ENCODE assay signal across 31 cellular contexts in genomic region chr17:41107941-41108445, GRCh38. TPM values are rescaled to one million over a fixed set of nuclear protein-coding genes. Genes with fewer than 3 reads are reported as not detected.
DNase-seq lines count a peak whose midpoint lies in the region; ATAC-seq and TF ChIP-seq lines count a peak whose summit lies in the region.
"Had no signal": no experiment of that assay in that cellular context is flagged by ENCODE, and none has a peak within 500 bp of the region (broad histone marks: within the 10 kb centered on the region; RNA-seq: fewer than 3 reads in every experiment).

No MANE protein-coding gene starts in this region.

- H3K27ac ChIP-seq in BLaER1 = no peak overlapping the region
- H3K27ac ChIP-seq in psoas muscle = no peak overlapping the region
- H3K27ac ChIP-seq: breast epithelium had no signal

- H3K9me3 Mint-ChIP-seq in activated T-helper 17 cell treated with anti-CD3 and anti-CD28 coated beads, Interleukin-2, amount 50 U/mL, for 72 hours = no peaks in the 10 kb centered on the region
- H3K9me3 Mint-ChIP-seq in MCF 10A (ENCODE audit: unreplicated experiment) = no peaks in the 10 kb centered on the region

- TF ChIP-seq CTCF in MCF 10A (IDR thresholded peaks at IDR 0.05; ENCODE audit: unreplicated experiment) (no peak), psoas muscle (IDR thresholded peaks at IDR 0.05) (no peak)

- DNase-seq in HT1080 (ENCODE audit: low read depth) = peak; percentile 55
- DNase-seq in MCF 10A (ENCODE audit: unreplicated experiment) = no peak
- no peak for DNase-seq in NCI-H748 (lab: John Stamatoyannopoulos, UW; ENCODE audit: unreplicated experiment)
- DNase-seq in DMS 273 treated with DMSO at 0.1 percent for 48 hours (lab: John Stamatoyannopoulos, UW) = no peak
- no peak for DNase-seq in psoas muscle
- DNase-seq: ACHN; activated CD4-positive, alpha-beta T cell treated with anti-CD3 and anti-CD28 coated beads, Interleukin-2, amount 50 U/mL, for 1 hour; activated CD8-positive, alpha-beta memory T cell treated with anti-CD3 and anti-CD28 coated beads, Interleukin-2, amount 50 U/mL, for 48 hours; activated effector memory CD4-positive, alpha-beta T cell treated with Interleukin-2 at 50 U/mL for 16 hours; CD8-positive, alpha-beta memory T cell; cortex of kidney; foreskin melanocyte; hippocampal formation; KG1; NCI-H1092; NCI-H2029; NCI-H226; NCI-H82; occipital lobe; right cardiac atrium had no signal

- intact Hi-C loops in MCF 10A (cut with micrococcal nuclease) (no loop called here), psoas muscle (cut with DNase I) (no loop called here)

- WGBS in psoas muscle, 3 donors = 54 to 68% (median 67%) methylated on average over 1 of the region's 1 CpG

- no peaks in the 10 kb centered on the region for H3K36me3 Mint-ChIP-seq in activated T-helper 17 cell treated with anti-CD3 and anti-CD28 coated beads, Interleukin-2, amount 50 U/mL, for 72 hours (ENCODE audit: low read depth)
- H3K36me3 Mint-ChIP-seq in MCF 10A (ENCODE audit: insufficient read depth, unreplicated experiment) = no peaks in the 10 kb centered on the region

- H3K4me2 ChIP-seq in BLaER1 = peak overlapping the region; percentile 47

- H3K9me3 ChIP-seq in BLaER1 (peaks cover 17% of the 10 kb centered on the region), mononuclear cell (ENCODE audit: low read depth, low read length) (peaks cover 2% of the 10 kb centered on the region), psoas muscle (no peaks in the 10 kb centered on the region)
- H3K9me3 ChIP-seq: breast epithelium had no signal

- H3K27ac Mint-ChIP-seq in activated T-helper 17 cell treated with anti-CD3 and anti-CD28 coated beads, Interleukin-2, amount 50 U/mL, for 72 hours = no peak overlapping the region
- H3K27ac Mint-ChIP-seq in MCF 10A (ENCODE audit: low read depth, unreplicated experiment) = no peak overlapping the region

- peak overlapping the region; percentile 27 for H3K4me3 Mint-ChIP-seq in activated T-helper 17 cell treated with anti-CD3 and anti-CD28 coated beads, Interleukin-2, amount 50 U/mL, for 72 hours
- H3K4me3 Mint-ChIP-seq in MCF 10A (ENCODE audit: unreplicated experiment) = no peak overlapping the region

- H3K4me1 ChIP-seq in BLaER1 (peaks cover 13% of the 10 kb centered on the region), mononuclear cell (ENCODE audit: insufficient read depth, low read length) (peaks cover 8% of the 10 kb centered on the region), psoas muscle (no peaks in the 10 kb centered on the region)
- H3K4me1 ChIP-seq: breast epithelium had no signal

- CTCF ChIA-PET in MCF 10A (lab: Yijun Ruan, JAX) = no interaction called here

- no peak overlapping the region for H3K9ac ChIP-seq in BLaER1

- H3K4me3 ChIP-seq in BLaER1 (no peak overlapping the region), mononuclear cell (ENCODE audit: low read length) (peak overlapping the region; percentile 32), psoas muscle (no peak overlapping the region)
- H3K4me3 ChIP-seq: breast epithelium had no signal

- H3K4me1 Mint-ChIP-seq in activated T-helper 17 cell treated with anti-CD3 and anti-CD28 coated beads, Interleukin-2, amount 50 U/mL, for 72 hours = peaks cover 5% of the 10 kb centered on the region
- no peaks in the 10 kb centered on the region for H3K4me1 Mint-ChIP-seq in MCF 10A (ENCODE audit: insufficient read depth, unreplicated experiment)

- H3K27me3 ChIP-seq in BLaER1 (no peaks in the 10 kb centered on the region), mononuclear cell (ENCODE audit: insufficient read depth, low read length) (no peaks in the 10 kb centered on the region), psoas muscle (ENCODE audit: insufficient read depth in 3 of 3, low read length in 2 of 3) (peaks cover 0 to 19% (median 0%) of the 10 kb centered on the region in 3 donors)
- H3K27me3 ChIP-seq: breast epithelium had no signal

- POLR2A ChIA-PET in MCF 10A (lab: Yijun Ruan, JAX) = no interaction called here

- ATAC-seq in activated T-helper 17 cell treated with anti-CD3 and anti-CD28 coated beads, Interleukin-2, amount 50 U/mL, for 72 hours (replicated peaks) = no peak
- ATAC-seq in psoas muscle = no peak
- ATAC-seq: right cardiac atrium had no signal

- no peaks in the 10 kb centered on the region for H3K27me3 Mint-ChIP-seq in activated T-helper 17 cell treated with anti-CD3 and anti-CD28 coated beads, Interleukin-2, amount 50 U/mL, for 72 hours
- no peaks in the 10 kb centered on the region for H3K27me3 Mint-ChIP-seq in MCF 10A (ENCODE audit: insufficient read depth, unreplicated experiment)

- no peaks in the 10 kb centered on the region for H4K20me1 ChIP-seq in BLaER1

- no TSS peak for BruUV-seq in MCF 10A (replicated peaks; lab: Mats Ljungman, UMichigan)

- H3K36me3 ChIP-seq in BLaER1 (no peaks in the 10 kb centered on the region), psoas muscle (ENCODE audit: insufficient read depth in 1 of 2, low read depth in 1 of 2) (no peaks in the 10 kb centered on the region)
- H3K36me3 ChIP-seq: breast epithelium had no signal

RNA-seq across cellular contexts. Expression of gene KRTAP4-9, which starts 2.8 kb away (rescaled TPM):
- total RNA-seq in HT1080 (2014; rRNA removed; shearing (Covaris generic)) = 0.29 and 0.57 TPM in 2 replicates
- 0.37 and 1.3 TPM in 2 replicates for polyA plus RNA-seq in HT1080 (2015; cell fraction: cytosol; rRNA removed)
- polyA plus RNA-seq in HT1080 (2015; cell fraction: nucleus; rRNA removed) = 0.45 and 0.66 TPM in 2 replicates
- not detected for total RNA-seq in activated T-helper 17 cell treated with anti-CD3 and anti-CD28 coated beads, Interleukin-2, amount 50 U/mL, for 72 hours
- not detected for total RNA-seq in mononuclear cell
- not detected in 2 replicates for total RNA-seq in MCF 10A (2022)
- total RNA-seq in psoas muscle = not detected
- polyA plus RNA-seq in psoas muscle = not detected
- total RNA-seq: breast epithelium; CD8-positive, alpha-beta memory T cell; Daoy; endothelial cell of umbilical vein; kidney epithelial cell; lung microvascular endothelial cell; myocyte; occipital lobe; right cardiac atrium; T-helper 1 cell treated with Interleukin-12 subunit alpha and Interleukin-12 subunit beta and Interleukin-4 antibody, amounts not matched to agents 30 ng/mL and 1 ng/mL, for 36 hours had no signal
- polyA plus RNA-seq: adipose tissue; CD8-positive, alpha-beta memory T cell; endothelial cell of umbilical vein; right cardiac atrium had no signal

RNA-seq across cellular contexts. Expression of gene KRTAP4-16, which starts 6.0 kb away (rescaled TPM):
- total RNA-seq in HT1080 (2014; rRNA removed; shearing (Covaris generic)) = not detected in 2 replicates
- polyA plus RNA-seq in HT1080 (2015; cell fraction: cytosol; rRNA removed) = not detected in 2 replicates
- polyA plus RNA-seq in HT1080 (2015; cell fraction: nucleus; rRNA removed) = not detected in 2 replicates
- total RNA-seq in activated T-helper 17 cell treated with anti-CD3 and anti-CD28 coated beads, Interleukin-2, amount 50 U/mL, for 72 hours = not detected
- total RNA-seq in mononuclear cell (not detected), MCF 10A (2022) (not detected in 2 replicates), psoas muscle (not detected)
- polyA plus RNA-seq in psoas muscle = not detected
- total RNA-seq: breast epithelium; CD8-positive, alpha-beta memory T cell; Daoy; endothelial cell of umbilical vein; kidney epithelial cell; lung microvascular endothelial cell; myocyte; occipital lobe; right cardiac atrium; T-helper 1 cell treated with Interleukin-12 subunit alpha and Interleukin-12 subunit beta and Interleukin-4 antibody, amounts not matched to agents 30 ng/mL and 1 ng/mL, for 36 hours had no signal
- polyA plus RNA-seq: adipose tissue; CD8-positive, alpha-beta memory T cell; endothelial cell of umbilical vein; right cardiac atrium had no signal

RNA-seq across cellular contexts. Expression of gene KRTAP4-8, which starts 10.1 kb away (rescaled TPM):
- not detected in 2 replicates for total RNA-seq in HT1080 (2014; rRNA removed; shearing (Covaris generic))
- polyA plus RNA-seq in HT1080 (2015; cell fraction: cytosol; rRNA removed) = 0.55 and 1.2 TPM in 2 replicates
- polyA plus RNA-seq in HT1080 (2015; cell fraction: nucleus; rRNA removed) = 0.92 and 0.98 TPM in 2 replicates
- not detected for total RNA-seq in activated T-helper 17 cell treated with anti-CD3 and anti-CD28 coated beads, Interleukin-2, amount 50 U/mL, for 72 hours
- total RNA-seq in mononuclear cell (not detected), MCF 10A (2022) (not detected in 2 replicates), psoas muscle (not detected)
- not detected for polyA plus RNA-seq in psoas muscle
- total RNA-seq: breast epithelium; CD8-positive, alpha-beta memory T cell; Daoy; endothelial cell of umbilical vein; kidney epithelial cell; lung microvascular endothelial cell; myocyte; occipital lobe; right cardiac atrium; T-helper 1 cell treated with Interleukin-12 subunit alpha and Interleukin-12 subunit beta and Interleukin-4 antibody, amounts not matched to agents 30 ng/mL and 1 ng/mL, for 36 hours had no signal
- polyA plus RNA-seq: adipose tissue; CD8-positive, alpha-beta memory T cell; endothelial cell of umbilical vein; right cardiac atrium had no signal

RNA-seq across cellular contexts. Expression of gene KRTAP4-11, which starts 10.2 kb away (rescaled TPM):
- total RNA-seq in HT1080 (2014; rRNA removed; shearing (Covaris generic)) = not detected in 2 replicates
- polyA plus RNA-seq in HT1080 (2015; cell fraction: cytosol; rRNA removed) = not detected in 2 replicates
- not detected in 2 replicates for polyA plus RNA-seq in HT1080 (2015; cell fraction: nucleus; rRNA removed)
- not detected for total RNA-seq in activated T-helper 17 cell treated with anti-CD3 and anti-CD28 coated beads, Interleukin-2, amount 50 U/mL, for 72 hours
- total RNA-seq in mononuclear cell (not detected), MCF 10A (2022) (not detected in 2 replicates), psoas muscle (not detected)
- polyA plus RNA-seq in psoas muscle = not detected
- total RNA-seq: breast epithelium; CD8-positive, alpha-beta memory T cell; Daoy; endothelial cell of umbilical vein; kidney epithelial cell; lung microvascular endothelial cell; myocyte; occipital lobe; right cardiac atrium; T-helper 1 cell treated with Interleukin-12 subunit alpha and Interleukin-12 subunit beta and Interleukin-4 antibody, amounts not matched to agents 30 ng/mL and 1 ng/mL, for 36 hours had no signal
- polyA plus RNA-seq: adipose tissue; CD8-positive, alpha-beta memory T cell; endothelial cell of umbilical vein; right cardiac atrium had no signal

RNA-seq across cellular contexts. Expression of gene KRTAP4-12, which starts 16.0 kb away (rescaled TPM):
- total RNA-seq in HT1080 (2014; rRNA removed; shearing (Covaris generic)) = not detected in 2 replicates
- not detected in 2 replicates for polyA plus RNA-seq in HT1080 (2015; cell fraction: cytosol; rRNA removed)
- not detected in 2 replicates for polyA plus RNA-seq in HT1080 (2015; cell fraction: nucleus; rRNA removed)
- not detected for total RNA-seq in activated T-helper 17 cell treated with anti-CD3 and anti-CD28 coated beads, Interleukin-2, amount 50 U/mL, for 72 hours
- total RNA-seq in mononuclear cell (not detected), MCF 10A (2022) (not detected in 2 replicates), psoas muscle (not detected)
- polyA plus RNA-seq in psoas muscle = not detected
- total RNA-seq: breast epithelium; CD8-positive, alpha-beta memory T cell; Daoy; endothelial cell of umbilical vein; kidney epithelial cell; lung microvascular endothelial cell; myocyte; occipital lobe; right cardiac atrium; T-helper 1 cell treated with Interleukin-12 subunit alpha and Interleukin-12 subunit beta and Interleukin-4 antibody, amounts not matched to agents 30 ng/mL and 1 ng/mL, for 36 hours had no signal
- polyA plus RNA-seq: adipose tissue; CD8-positive, alpha-beta memory T cell; endothelial cell of umbilical vein; right cardiac atrium had no signal
